In the genomic region with DNA sequence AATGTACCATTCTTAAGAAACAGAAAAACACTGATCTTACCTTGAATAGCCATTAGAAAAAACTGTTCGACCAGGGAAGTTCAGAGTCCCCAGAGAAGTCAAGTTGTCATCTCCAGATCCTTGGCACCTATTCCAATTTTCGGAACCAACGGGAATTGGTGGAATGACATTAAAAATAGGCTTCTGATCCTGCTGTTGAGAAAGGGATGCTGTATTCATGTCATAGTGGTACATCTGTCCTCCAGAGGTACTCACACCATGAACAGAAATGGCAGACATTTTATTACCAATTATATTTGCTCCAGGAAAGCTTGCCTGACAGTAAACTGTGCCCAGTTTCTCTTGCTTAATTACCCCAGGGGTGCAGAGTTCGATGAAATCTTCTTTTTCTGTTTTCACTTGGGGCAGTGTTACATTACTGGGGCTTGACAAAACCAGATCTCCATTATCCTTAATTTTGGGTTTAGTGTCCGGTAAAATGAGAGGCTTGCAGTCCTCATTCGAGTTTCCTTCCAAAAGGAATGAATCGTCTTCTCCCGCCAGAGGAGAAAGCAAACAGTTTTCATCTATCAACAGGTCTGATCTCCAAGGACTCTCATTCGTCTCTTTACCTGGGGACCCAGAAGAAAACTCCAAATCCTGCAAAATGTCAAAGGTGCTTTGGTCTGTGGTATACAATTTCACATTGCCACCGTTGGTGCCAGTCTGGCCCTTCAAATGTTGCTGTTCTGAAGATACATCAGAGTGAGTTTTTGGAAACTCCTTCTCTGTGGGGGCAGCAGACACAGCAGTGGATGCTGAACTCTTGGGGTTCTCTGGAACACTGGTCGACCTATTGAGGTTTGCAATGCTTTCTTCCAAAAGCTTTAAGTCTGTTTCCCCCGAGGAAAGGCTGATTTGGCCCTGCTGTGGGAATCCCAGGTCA, we compare ENCODE assay signal across 8 cellular contexts. TPM values are rescaled to one million over a fixed set of nuclear protein-coding genes. Genes with fewer than 3 reads are reported as not detected.
DNase-seq lines count a peak whose midpoint lies in the region; ATAC-seq and TF ChIP-seq lines count a peak whose summit lies in the region.

No MANE protein-coding gene starts in this region.

- H3K36me3 Mint-ChIP-seq in activated B cell treated with CpG ODN at 0.5 μM for 24 hours (ENCODE audit: low read depth): peaks cover 38% of the 10 kb centered on the region

- intact Hi-C loops in activated B cell treated with CpG ODN at 0.5 μM for 24 hours (cut with micrococcal nuclease) (loop anchor here (1.0 to 5.0 kb wide), 3 partner anchors 308 to 478 kb away; no protein-coding TSS in a partner anchor), sciatic nerve (cut with DNase I) (loop anchor here (10.0 kb wide), 2 partner anchors 425 to 475 kb away; no protein-coding TSS in a partner anchor)

- no peak for TF ChIP-seq CTCF in activated B cell treated with CpG ODN at 0.5 μM for 24 hours (IDR thresholded peaks at IDR 0.05)

- POLR2A ChIA-PET in activated B cell treated with CpG ODN at 0.5 μM for 24 hours (lab: Charles Lee): interaction anchor here (0.8 to 1.7 kb wide), 2 partner anchors 396 to 397 kb away, joined by 4 to 5 read pairs; no protein-coding TSS in a partner anchor

- peak; percentile 49 for DNase-seq in NCI-H2171 treated with DMSO at 0.1 percent for 48 hours (lab: John Stamatoyannopoulos, UW)
- no peak for DNase-seq in NCI-H2171 (lab: John Stamatoyannopoulos, UW)
- no peak for DNase-seq in activated B cell treated with CpG ODN at 0.5 μM for 24 hours
- DNase-seq in globus pallidus (ENCODE audit: low spot score): peak; percentile 47
- DNase-seq in stimulated activated naive CD8-positive, alpha-beta T cell treated with anti-CD3 and anti-CD28 coated beads, Interleukin-15, amount 100 ng/mL, for 72 hours: no peak
- no peak for DNase-seq in SIG-M5 treated with dmso at 0.1 percent for 504 hours (lab: John Stamatoyannopoulos, UW; ENCODE audit: unreplicated experiment)
- no peak for DNase-seq in sciatic nerve (ENCODE audit: low spot score)
- no peak for DNase-seq in ACHN

- peaks cover 73% of the 10 kb centered on the region for H3K4me1 Mint-ChIP-seq in activated B cell treated with CpG ODN at 0.5 μM for 24 hours
- peaks cover 44% of the 10 kb centered on the region for H3K4me1 Mint-ChIP-seq in stimulated activated naive CD8-positive, alpha-beta T cell treated with anti-CD3 and anti-CD28 coated beads, Interleukin-15, amount 100 ng/mL, for 72 hours

- CTCF ChIA-PET in activated B cell treated with CpG ODN at 0.5 μM for 24 hours (lab: Charles Lee): interaction anchor here (1.0 kb wide), 1 partner anchor 425 kb away, joined by 3 read pairs; no protein-coding TSS in a partner anchor

- peak overlapping the region; percentile 61 for H3K27ac Mint-ChIP-seq in activated B cell treated with CpG ODN at 0.5 μM for 24 hours
- no peak overlapping the region for H3K27ac Mint-ChIP-seq in stimulated activated naive CD8-positive, alpha-beta T cell treated with anti-CD3 and anti-CD28 coated beads, Interleukin-15, amount 100 ng/mL, for 72 hours

- ATAC-seq in activated B cell treated with CpG ODN at 0.5 μM for 24 hours (ENCODE audit: low read depth) (no peak), sciatic nerve (no peak)
- no peak for ATAC-seq in stimulated activated naive CD8-positive, alpha-beta T cell treated with anti-CD3 and anti-CD28 coated beads, Interleukin-15, amount 100 ng/mL, for 72 hours

- peak overlapping the region; percentile 90 for H3K4me3 Mint-ChIP-seq in activated B cell treated with CpG ODN at 0.5 μM for 24 hours
- peak overlapping the region; percentile 79 to 90 for H3K4me3 Mint-ChIP-seq in stimulated activated naive CD8-positive, alpha-beta T cell treated with anti-CD3 and anti-CD28 coated beads, Interleukin-15, amount 100 ng/mL, for 72 hours

- in situ Hi-C loops in ACHN (cut with HindIII; ENCODE audit: low pct_ligation_motif_present, low pct_unique_long_range_greater_than_20kb, low sequenced_read_pairs): no loop called here

- no peaks in the 10 kb centered on the region for H3K27me3 Mint-ChIP-seq in activated B cell treated with CpG ODN at 0.5 μM for 24 hours
- H3K27me3 Mint-ChIP-seq in stimulated activated naive CD8-positive, alpha-beta T cell treated with anti-CD3 and anti-CD28 coated beads, Interleukin-15, amount 100 ng/mL, for 72 hours: no peaks in the 10 kb centered on the region

- no peaks in the 10 kb centered on the region for H3K9me3 Mint-ChIP-seq in activated B cell treated with CpG ODN at 0.5 μM for 24 hours
- H3K9me3 Mint-ChIP-seq in stimulated activated naive CD8-positive, alpha-beta T cell treated with anti-CD3 and anti-CD28 coated beads, Interleukin-15, amount 100 ng/mL, for 72 hours: no peaks in the 10 kb centered on the region

RNA-seq across cellular contexts. Expression of gene NR3C1, which starts 3.6 kb away (rescaled TPM):
- total RNA-seq in activated B cell treated with CpG ODN at 0.5 μM for 24 hours: 105 and 110 TPM in 2 replicates
- total RNA-seq in sciatic nerve: 148 TPM

Comparison
In these comparisons a context has a peak if more than half of its experiments do, and no peak if none do; other contexts are left out.
1. DNase-seq: peak in NCI-H2171 treated with DMSO at 0.1 percent for 48 hours (single experiment) and globus pallidus (single experiment); none in NCI-H2171 (single experiment), activated B cell treated with CpG ODN at 0.5 μM for 24 hours (single experiment), stimulated activated naive CD8-positive, alpha-beta T cell treated with anti-CD3 and anti-CD28 coated beads, Interleukin-15, amount 100 ng/mL, for 72 hours (0 of 2), SIG-M5 treated with dmso at 0.1 percent for 504 hours (single experiment), sciatic nerve (single experiment) and ACHN (single experiment).